21 cellular contexts compared by ENCODE assay signal in the genomic region with DNA sequence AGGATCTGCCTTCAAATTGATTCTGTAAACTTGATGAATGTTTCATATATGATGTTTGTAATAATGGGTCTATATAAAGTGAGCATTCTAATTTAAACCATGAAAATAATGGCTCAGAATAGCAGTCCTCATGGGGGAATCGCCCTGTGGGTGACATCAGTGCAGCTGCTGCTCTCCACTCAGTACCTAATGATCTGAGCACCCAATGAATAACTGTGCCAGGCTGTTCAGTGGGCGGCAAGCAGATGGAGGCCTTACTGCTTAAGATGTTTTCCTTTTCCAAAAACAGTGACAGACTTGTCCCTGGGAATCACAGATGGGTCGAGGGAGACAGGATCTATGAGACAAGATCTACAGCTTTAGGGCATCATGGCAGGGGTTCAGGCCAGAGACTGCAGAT.
"Had no signal": no experiment of that assay in that cellular context is flagged by ENCODE, and none has a peak within 500 bp of the region (broad histone marks: within the 10 kb centered on the region; RNA-seq: fewer than 3 reads in every experiment).

No MANE protein-coding gene starts in this region.

- DNase-seq: activated CD4-positive, alpha-beta T cell treated with anti-CD3 and anti-CD28 coated beads for 1 hour; activated CD4-positive, alpha-beta T cell treated with anti-CD3 and anti-CD28 coated beads, Interleukin-2, amount 50 U/mL, for 1 hour; activated CD8-positive, alpha-beta T cell treated with anti-CD3 and anti-CD28 coated beads, Interleukin-2, amount 10 ng/mL, durations not matched to agents 7 days and 5 days; activated gamma-delta T cell; activated naive CD4-positive, alpha-beta T cell treated with anti-CD3 and anti-CD28 coated beads, Interleukin-2, amount 50 U/mL, for 16 hours; activated naive CD8-positive, alpha-beta T cell treated with anti-CD3 and anti-CD28 coated beads, Interleukin-2, amount 50 U/mL, for 24 hours; effector CD8-positive, alpha-beta T cell; foreskin melanocyte; glutamatergic neuron; immature natural killer cell; left ventricle myocardium inferior; natural killer cell; pancreas; right cardiac atrium; stimulated activated CD4-positive, alpha-beta T cell treated with anti-CD3 and anti-CD28 coated beads, Interleukin-12 subunit alpha, Interleukin-12 subunit beta, amount 100 ng/mL, for 4 hours; stimulated activated CD4-positive, alpha-beta T cell treated with anti-CD3 and anti-CD28 coated beads, Interleukin-1b, Interleukin-23, amount 100 ng/mL, for 48 hours; stimulated activated naive CD8-positive, alpha-beta T cell treated with anti-CD3 and anti-CD28 coated beads, Interleukin-15, amount 100 ng/mL, for 72 hours; T-helper 9 cell; uterus had no signal

- ATAC-seq: activated CD8-positive, alpha-beta T cell treated with anti-CD3 and anti-CD28 coated beads, Interleukin-2, amount 10 ng/mL, durations not matched to agents 7 days and 5 days; activated naive CD8-positive, alpha-beta T cell treated with anti-CD3 and anti-CD28 coated beads, Interleukin-2, amount 50 U/mL, for 24 hours; natural killer cell; pancreas; right cardiac atrium; stimulated activated naive CD8-positive, alpha-beta T cell treated with anti-CD3 and anti-CD28 coated beads, Interleukin-15, amount 100 ng/mL, for 72 hours had no signal

- H3K4me1 Mint-ChIP-seq: immature natural killer cell, natural killer cell had no signal

- H3K36me3 Mint-ChIP-seq: immature natural killer cell, natural killer cell had no signal

- H3K27ac Mint-ChIP-seq: activated CD8-positive, alpha-beta T cell treated with anti-CD3 and anti-CD28 coated beads, Interleukin-2, amount 10 ng/mL, durations not matched to agents 7 days and 5 days; activated naive CD8-positive, alpha-beta T cell treated with anti-CD3 and anti-CD28 coated beads, Interleukin-2, amount 50 U/mL, for 24 hours; activated T-helper 1 cell treated with anti-CD3 and anti-CD28 coated beads, Interleukin-12 subunit alpha, Interleukin-12 subunit beta, Interleukin-2, Interleukin-4 antibody, amounts not matched to agents 30 ng/mL and 10 ng/mL and 1 ng/mL, durations not matched to agents 14 hours and 24 hours and 36 hours; dendritic cell treated with granulocyte-macrophage colony-stimulating factor and Interleukin-4, amounts not matched to agents 40 ng/mL and 50 ng/mL, for 4 days; immature natural killer cell; natural killer cell; stimulated activated naive CD8-positive, alpha-beta T cell treated with anti-CD3 and anti-CD28 coated beads, Interleukin-15, amount 100 ng/mL, for 72 hours had no signal

- H3K9me3 Mint-ChIP-seq: activated naive CD8-positive, alpha-beta T cell treated with anti-CD3 and anti-CD28 coated beads, Interleukin-2, amount 50 U/mL, for 24 hours; activated T-helper 1 cell treated with anti-CD3 and anti-CD28 coated beads, Interleukin-12 subunit alpha, Interleukin-12 subunit beta, Interleukin-2, Interleukin-4 antibody, amounts not matched to agents 30 ng/mL and 10 ng/mL and 1 ng/mL, durations not matched to agents 14 hours and 24 hours and 36 hours; dendritic cell treated with granulocyte-macrophage colony-stimulating factor and Interleukin-4, amounts not matched to agents 40 ng/mL and 50 ng/mL, for 4 days; natural killer cell; stimulated activated naive CD8-positive, alpha-beta T cell treated with anti-CD3 and anti-CD28 coated beads, Interleukin-15, amount 100 ng/mL, for 72 hours had no signal

- H3K4me3 Mint-ChIP-seq: activated CD8-positive, alpha-beta T cell treated with anti-CD3 and anti-CD28 coated beads, Interleukin-2, amount 10 ng/mL, durations not matched to agents 7 days and 5 days; activated naive CD8-positive, alpha-beta T cell treated with anti-CD3 and anti-CD28 coated beads, Interleukin-2, amount 50 U/mL, for 24 hours; activated T-helper 1 cell treated with anti-CD3 and anti-CD28 coated beads, Interleukin-12 subunit alpha, Interleukin-12 subunit beta, Interleukin-2, Interleukin-4 antibody, amounts not matched to agents 30 ng/mL and 10 ng/mL and 1 ng/mL, durations not matched to agents 14 hours and 24 hours and 36 hours; dendritic cell treated with granulocyte-macrophage colony-stimulating factor and Interleukin-4, amounts not matched to agents 40 ng/mL and 50 ng/mL, for 4 days; immature natural killer cell; natural killer cell; stimulated activated naive CD8-positive, alpha-beta T cell treated with anti-CD3 and anti-CD28 coated beads, Interleukin-15, amount 100 ng/mL, for 72 hours had no signal
